Comparison of ENCODE assay signal across 21 cellular contexts in the genomic region with DNA sequence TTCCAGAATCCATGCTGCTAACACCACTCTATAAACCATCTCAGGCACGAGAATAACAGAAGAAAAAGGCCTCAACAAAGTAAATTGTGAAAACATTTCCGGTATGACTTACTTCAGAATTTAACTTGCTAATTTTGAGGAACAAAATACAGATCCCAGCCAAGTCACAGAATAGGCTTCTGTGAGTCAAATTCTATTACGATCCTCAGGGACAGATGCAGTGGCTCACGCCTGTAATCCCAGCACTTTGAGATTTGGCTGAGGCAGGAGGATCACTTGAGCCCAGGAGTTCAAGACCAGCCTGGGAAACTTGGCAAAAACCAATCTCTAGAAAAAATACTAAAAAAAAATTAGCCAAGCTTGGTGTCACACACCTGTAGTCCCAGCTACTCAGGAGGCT. TPM values are rescaled to one million over a fixed set of nuclear protein-coding genes. Genes with fewer than 3 reads are reported as not detected.
"Had no signal": no experiment of that assay in that cellular context is flagged by ENCODE, and none has a peak within 500 bp of the region (broad histone marks: within the 10 kb centered on the region; RNA-seq: fewer than 3 reads in every experiment).

No MANE protein-coding gene starts in this region.

- H3K9me3 ChIP-seq: tibial artery, uterus had no signal

- H3K9me3 Mint-ChIP-seq: activated CD4-positive, alpha-beta memory T cell treated with anti-CD3 and anti-CD28 coated beads for 36 hours; activated T-helper 17 cell treated with anti-CD3 and anti-CD28 coated beads, Interleukin-2, amount 50 U/mL, for 72 hours; natural killer cell treated with Interleukin-12 subunit alpha and Interleukin-12 subunit beta and Interleukin-15 and Interleukin-18, amount 100 ng/mL, for 72 hours; T-helper 1 cell treated with Interleukin-12 subunit alpha and Interleukin-12 subunit beta and Interleukin-4 antibody, amounts not matched to agents 30 μg/mL and 1 μg/mL, for 36 hours had no signal

- ATAC-seq: activated CD8-positive, alpha-beta memory T cell treated with anti-CD3 and anti-CD28 coated beads, Interleukin-2, amount 10 ng/mL, durations not matched to agents 7 days and 5 days; activated T-helper 17 cell treated with anti-CD3 and anti-CD28 coated beads, Interleukin-2, amount 50 U/mL, for 72 hours; left cardiac atrium; natural killer cell treated with Interleukin-12 subunit alpha and Interleukin-12 subunit beta and Interleukin-15 and Interleukin-18, amount 100 ng/mL, for 72 hours; stimulated activated naive CD8-positive, alpha-beta T cell treated with anti-CD3 and anti-CD28 coated beads, Interleukin-15, Interleukin-2, amounts not matched to agents 100 U/mL and 50 U/mL, for 24 hours had no signal

- H3K36me3 ChIP-seq: uterus had no signal

- H3K27me3 ChIP-seq: tibial artery, uterus had no signal

- H3K27ac Mint-ChIP-seq: activated CD4-positive, alpha-beta memory T cell treated with anti-CD3 and anti-CD28 coated beads for 36 hours; activated CD8-positive, alpha-beta memory T cell treated with anti-CD3 and anti-CD28 coated beads, Interleukin-2, amount 10 ng/mL, durations not matched to agents 7 days and 5 days; activated T-helper 17 cell treated with anti-CD3 and anti-CD28 coated beads, Interleukin-2, amount 50 U/mL, for 72 hours; natural killer cell treated with Interleukin-12 subunit alpha and Interleukin-12 subunit beta and Interleukin-15 and Interleukin-18, amount 100 ng/mL, for 72 hours; progenitor cell of endocrine pancreas; T-helper 1 cell treated with Interleukin-12 subunit alpha and Interleukin-12 subunit beta and Interleukin-4 antibody, amounts not matched to agents 30 μg/mL and 1 μg/mL, for 36 hours had no signal

- H3K27ac ChIP-seq: coronary artery, skin epidermis, tibial artery, uterus, WERI-Rb-1 had no signal

- DNase-seq: activated CD4-positive, alpha-beta memory T cell treated with anti-CD3 and anti-CD28 coated beads for 36 hours; activated CD8-positive, alpha-beta memory T cell treated with anti-CD3 and anti-CD28 coated beads, Interleukin-2, amount 10 ng/mL, durations not matched to agents 7 days and 5 days; activated naive CD4-positive, alpha-beta T cell; erythroblast; hippocampal formation; left cardiac atrium; stimulated activated naive CD8-positive, alpha-beta T cell treated with anti-CD3 and anti-CD28 coated beads, Interleukin-15, Interleukin-2, amounts not matched to agents 100 U/mL and 50 U/mL, for 24 hours; substantia nigra; tibial artery; uterus; WERI-Rb-1 had no signal

- H3K36me3 Mint-ChIP-seq: activated CD8-positive, alpha-beta memory T cell treated with anti-CD3 and anti-CD28 coated beads, Interleukin-2, amount 10 ng/mL, durations not matched to agents 7 days and 5 days; natural killer cell treated with Interleukin-12 subunit alpha and Interleukin-12 subunit beta and Interleukin-15 and Interleukin-18, amount 100 ng/mL, for 72 hours had no signal

- H3K4me3 Mint-ChIP-seq: activated CD4-positive, alpha-beta memory T cell treated with anti-CD3 and anti-CD28 coated beads for 36 hours; activated CD8-positive, alpha-beta memory T cell treated with anti-CD3 and anti-CD28 coated beads, Interleukin-2, amount 10 ng/mL, durations not matched to agents 7 days and 5 days; activated T-helper 17 cell treated with anti-CD3 and anti-CD28 coated beads, Interleukin-2, amount 50 U/mL, for 72 hours; natural killer cell treated with Interleukin-12 subunit alpha and Interleukin-12 subunit beta and Interleukin-15 and Interleukin-18, amount 100 ng/mL, for 72 hours; T-helper 1 cell treated with Interleukin-12 subunit alpha and Interleukin-12 subunit beta and Interleukin-4 antibody, amounts not matched to agents 30 μg/mL and 1 μg/mL, for 36 hours had no signal

- H3K27me3 Mint-ChIP-seq: activated CD4-positive, alpha-beta memory T cell treated with anti-CD3 and anti-CD28 coated beads for 36 hours; activated CD8-positive, alpha-beta memory T cell treated with anti-CD3 and anti-CD28 coated beads, Interleukin-2, amount 10 ng/mL, durations not matched to agents 7 days and 5 days; activated T-helper 17 cell treated with anti-CD3 and anti-CD28 coated beads, Interleukin-2, amount 50 U/mL, for 72 hours; natural killer cell treated with Interleukin-12 subunit alpha and Interleukin-12 subunit beta and Interleukin-15 and Interleukin-18, amount 100 ng/mL, for 72 hours; progenitor cell of endocrine pancreas had no signal

- H3K4me3 ChIP-seq: coronary artery, lung, skin epidermis, tibial artery, uterus had no signal

RNA-seq across cellular contexts. Expression of gene CCDC27, which starts 8.8 kb away (rescaled TPM):
- total RNA-seq: activated CD4-positive, alpha-beta memory T cell treated with anti-CD3 and anti-CD28 coated beads for 36 hours; activated CD8-positive, alpha-beta memory T cell treated with anti-CD3 and anti-CD28 coated beads, Interleukin-2, amount 10 ng/mL, durations not matched to agents 7 days and 5 days; activated T-helper 17 cell treated with anti-CD3 and anti-CD28 coated beads, Interleukin-2, amount 50 U/mL, for 72 hours; aorta; fibroblast of villous mesenchyme; left cardiac atrium; lung; natural killer cell treated with Interleukin-12 subunit alpha and Interleukin-12 subunit beta and Interleukin-15 and Interleukin-18, amount 100 ng/mL, for 72 hours; omental fat pad; progenitor cell of endocrine pancreas; uterus had no signal
- polyA plus RNA-seq: aorta, lung had no signal

RNA-seq across cellular contexts. Expression of gene SMIM1, which starts 29.1 kb away (rescaled TPM):
- total RNA-seq: activated CD8-positive, alpha-beta memory T cell treated with anti-CD3 and anti-CD28 coated beads, Interleukin-2, amount 10 ng/mL, durations not matched to agents 7 days and 5 days; natural killer cell treated with Interleukin-12 subunit alpha and Interleukin-12 subunit beta and Interleukin-15 and Interleukin-18, amount 100 ng/mL, for 72 hours had no signal
